ENCODE assay signal across 8 cellular contexts in the genomic region with DNA sequence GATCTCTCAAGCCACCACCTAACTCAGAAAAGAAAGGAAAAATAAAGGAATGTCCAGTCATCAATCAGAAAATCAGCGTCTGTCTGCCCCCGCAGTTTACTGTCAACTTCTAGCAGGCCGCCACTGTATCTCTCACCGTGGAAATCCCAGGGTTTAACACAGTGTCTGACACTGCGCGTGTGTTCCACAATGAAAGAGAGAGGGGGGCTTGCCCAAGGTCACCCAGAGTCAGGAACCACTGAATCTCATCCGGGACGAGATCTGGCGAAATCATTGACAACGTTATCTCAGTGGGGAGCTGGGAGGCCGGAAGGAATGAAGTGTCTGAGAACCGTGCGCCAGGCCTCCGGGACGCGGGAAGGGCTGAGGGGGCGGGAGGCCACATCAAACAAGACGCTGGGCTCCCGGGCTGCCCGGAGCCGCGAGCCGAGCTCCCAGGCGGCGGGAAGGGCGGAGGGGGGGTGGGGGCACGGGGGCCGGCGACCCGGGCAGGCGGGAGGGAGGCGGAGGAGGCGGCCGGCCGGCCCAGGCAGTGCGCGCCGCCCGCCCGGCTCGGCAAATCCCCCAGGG. TPM values are rescaled to one million over a fixed set of nuclear protein-coding genes. Genes with fewer than 3 reads are reported as not detected.
DNase-seq lines count a peak whose midpoint lies in the region; ATAC-seq and TF ChIP-seq lines count a peak whose summit lies in the region.

No MANE protein-coding gene starts in this region.

- no peaks in the 10 kb centered on the region for H3K9me1 ChIP-seq in IMR-90 (ENCODE audit: insufficient read depth, low read length)

- H3K36me3 Mint-ChIP-seq in activated CD4-positive, alpha-beta T cell treated with anti-CD3 and anti-CD28 coated beads, Interleukin-2, amount 10 ng/mL, durations not matched to agents 24 days and 14 days (ENCODE audit: low read depth) = peaks cover 6% of the 10 kb centered on the region
- H3K36me3 Mint-ChIP-seq in natural killer cell = no peaks in the 10 kb centered on the region

- BruUV-seq in IMR-90 (replicated peaks; lab: Mats Ljungman, UMichigan) = no TSS peak

- H3K4ac ChIP-seq in IMR-90 (ENCODE audit: low read depth, low read length) = peak overlapping the region; percentile 77

- H3K18ac ChIP-seq in IMR-90 (ENCODE audit: low read depth, low read length) = peak overlapping the region; percentile 46

- intact Hi-C loops in IMR-90 (cut with micrococcal nuclease) = loop anchor here (10.0 kb wide), 1 partner anchor 271 kb away; no protein-coding TSS in a partner anchor
- intact Hi-C loops in activated CD4-positive, alpha-beta T cell treated with anti-CD3 and anti-CD28 coated beads, Interleukin-2, amount 10 ng/mL, durations not matched to agents 24 days and 14 days (cut with micrococcal nuclease) = loop anchor here (2.0 to 10.0 kb wide), 6 partner anchors 63 to 631 kb away; partner anchors contain the start of gene OPA1
- intact Hi-C loops in esophagus squamous epithelium (cut with DNase I) = loop anchor here (10.0 kb wide), 1 partner anchor 349 kb away; no protein-coding TSS in a partner anchor
- intact Hi-C loops in natural killer cell (cut with micrococcal nuclease) = loop anchor here (10.0 kb wide), 1 partner anchor 539 kb away; the partner anchor contains the start of gene OPA1
- intact Hi-C loops in uterus (cut with DNase I; ENCODE audit: low total_unique reads) = loop anchor here (10.0 kb wide), 1 partner anchor 349 kb away; no protein-coding TSS in a partner anchor

- H3K9me3 ChIP-seq in IMR-90 (ENCODE audit: control insufficient read depth, insufficient read depth, low read length) (no peaks in the 10 kb centered on the region), esophagus squamous epithelium (no peaks in the 10 kb centered on the region), uterus (no peaks in the 10 kb centered on the region)

- peak overlapping the region; percentile 73; the same call in 1 of the 2 replicates for H2BK120ac ChIP-seq in IMR-90 (ENCODE audit: low read depth, low read length)

- POLR2A ChIA-PET in IMR-90 (lab: Charles Lee; ENCODE audit: unreplicated experiment) = no interaction called here

- no peaks in the 10 kb centered on the region for H3K9me3 Mint-ChIP-seq in activated CD4-positive, alpha-beta T cell treated with anti-CD3 and anti-CD28 coated beads, Interleukin-2, amount 10 ng/mL, durations not matched to agents 24 days and 14 days
- no peaks in the 10 kb centered on the region for H3K9me3 Mint-ChIP-seq in natural killer cell

- H3K27ac Mint-ChIP-seq in activated CD4-positive, alpha-beta T cell treated with anti-CD3 and anti-CD28 coated beads, Interleukin-2, amount 10 ng/mL, durations not matched to agents 24 days and 14 days = peak overlapping the region; percentile 78
- H3K27ac Mint-ChIP-seq in natural killer cell = peak overlapping the region; percentile 74 to 82

- peak overlapping the region; percentile 82 for H2AFZ ChIP-seq in IMR-90 (replicated peaks; ENCODE audit: low read length, poor library complexity)

- ATAC-seq in IMR-90 (ENCODE audit: low read depth) (peak; percentile 2), natural killer cell (peak in 2 of 3 donors; percentile 14 to 32), HG03045 (IDR thresholded peaks at IDR 0.05; ENCODE audit: unreplicated experiment) (no peak)

- H3K27me3 ChIP-seq in IMR-90 (ENCODE audit: control insufficient read depth, insufficient read depth, low read length) (peaks cover 17% of the 10 kb centered on the region), esophagus squamous epithelium (peaks cover 0 to 12% (median 0%) of the 10 kb centered on the region in 4 donors), uterus (no peaks in the 10 kb centered on the region)

- peak; percentile 72 for DNase-seq in Caki2 (ENCODE audit: low read depth)
- peak; percentile 55 for DNase-seq in IMR-90
- peak; percentile 70 for DNase-seq in activated CD4-positive, alpha-beta T cell treated with anti-CD3 and anti-CD28 coated beads, Interleukin-2, amount 10 ng/mL, durations not matched to agents 24 days and 14 days
- no peak for DNase-seq in esophagus squamous epithelium (lab: John Stamatoyannopoulos, UW)
- DNase-seq in natural killer cell = peak; percentile 32
- DNase-seq in uterus = peak; percentile 66 to 73
- DNase-seq in NCI-H187 (lab: John Stamatoyannopoulos, UW) = no peak

- H4K20me1 ChIP-seq in IMR-90 (ENCODE audit: insufficient read depth, low read length) = no peaks in the 10 kb centered on the region

- TF ChIP-seq POLR2A in IMR-90 (IDR thresholded peaks at IDR 0.05; ENCODE audit: low read depth, low read length) (0 out of 2 replicates have a peak, but pooled peaks have one; percentile 42), esophagus squamous epithelium (IDR thresholded peaks at IDR 0.05) (no peak), uterus (IDR thresholded peaks at IDR 0.05) (no peak)

- no peak overlapping the region for H3K56ac ChIP-seq in IMR-90 (ENCODE audit: extremely low read depth, insufficient read depth, low read length)

- in situ Hi-C loops in Caki2 (cut with HindIII; ENCODE audit: low pct_unique_long_range_greater_than_20kb, low sequenced_read_pairs) (no loop called here), IMR-90 (cut with MboI; ENCODE audit: low sequenced_read_pairs) (no loop called here)

- H3K23ac ChIP-seq in IMR-90 (ENCODE audit: low read depth, low read length) = no peak overlapping the region

- dilution Hi-C loops in IMR-90 (cut with HindIII; ENCODE audit: low sequenced_read_pairs, unreplicated experiment) = no loop called here

- H4K91ac ChIP-seq in IMR-90 (ENCODE audit: insufficient read depth, low read depth, low read length) = peak overlapping the region; percentile 75

- H2AK5ac ChIP-seq in IMR-90 (ENCODE audit: low read depth, low read length) = peak overlapping the region; percentile 73; the same call in 1 of the 2 replicates

- H3K36me3 ChIP-seq in IMR-90 (ENCODE audit: control insufficient read depth, insufficient read depth, low read length) = no peaks in the 10 kb centered on the region
- peaks cover 0 to 8% (median 0%) of the 10 kb centered on the region in 3 donors for H3K36me3 ChIP-seq in esophagus squamous epithelium
- no peaks in the 10 kb centered on the region for H3K36me3 ChIP-seq in uterus

- 28% methylated on average over 9 of the region's 41 CpGs; no CpG with 5 or more reads in 1 of the 2 experiments for WGBS in IMR-90 (ENCODE audit: extremely low coverage in 2 of 2, insufficient read length in 1 of 2), 2 experiments
- WGBS in esophagus squamous epithelium, 2 donors = 10% methylated on average over 16 to 18 of the region's 41 CpGs

- peaks cover 51% of the 10 kb centered on the region for H3K4me1 Mint-ChIP-seq in activated CD4-positive, alpha-beta T cell treated with anti-CD3 and anti-CD28 coated beads, Interleukin-2, amount 10 ng/mL, durations not matched to agents 24 days and 14 days
- peaks cover 38 to 45% of the 10 kb centered on the region in 2 donors for H3K4me1 Mint-ChIP-seq in natural killer cell

- peak overlapping the region; percentile 79 for H3K14ac ChIP-seq in IMR-90 (replicated peaks; ENCODE audit: low read depth, low read length)

- H3K4me3 Mint-ChIP-seq in activated CD4-positive, alpha-beta T cell treated with anti-CD3 and anti-CD28 coated beads, Interleukin-2, amount 10 ng/mL, durations not matched to agents 24 days and 14 days = peak overlapping the region; percentile 78
- H3K4me3 Mint-ChIP-seq in natural killer cell = peak overlapping the region; percentile 77

- H4K5ac ChIP-seq in IMR-90 (ENCODE audit: low read depth, low read length) = 0 out of 2 replicates have a peak overlapping the region, but pooled peaks have one; percentile 18

- peaks cover 8% of the 10 kb centered on the region for H3K4me1 ChIP-seq in IMR-90 (ENCODE audit: control insufficient read depth, insufficient read depth, low read length)
- H3K4me1 ChIP-seq in esophagus squamous epithelium = peaks cover 16 to 96% (median 42%) of the 10 kb centered on the region in 3 donors
- peaks cover 5 to 6% of the 10 kb centered on the region in 2 donors for H3K4me1 ChIP-seq in uterus

- 0 out of 3 replicates have a peak overlapping the region, but pooled peaks have one; percentile 70 for H2BK15ac ChIP-seq in IMR-90 (ENCODE audit: low read depth, low read length)

- H2AK9ac ChIP-seq in IMR-90 (replicated peaks; ENCODE audit: low read depth, low read length, poor library complexity) = no peak overlapping the region

- H3K27ac ChIP-seq in IMR-90 (ENCODE audit: insufficient read depth, low read length) (peak overlapping the region; percentile 57), esophagus squamous epithelium (peak overlapping the region; percentile 57 to 97 (median 94)), uterus (peak overlapping the region; percentile 88 to 99)

- TF ChIP-seq CTCF in IMR-90 (conservative IDR thresholded peaks at IDR 0.05; ENCODE audit: low read depth, low read length) = no peak
- TF ChIP-seq CTCF in esophagus squamous epithelium (IDR thresholded peaks at IDR 0.05) = no peak
- no peak for TF ChIP-seq CTCF in natural killer cell (IDR thresholded peaks at IDR 0.05)
- TF ChIP-seq CTCF in uterus (IDR thresholded peaks at IDR 0.05) = no peak

- H3K4me2 ChIP-seq in IMR-90 (ENCODE audit: low read depth, low read length) = peak overlapping the region; percentile 83; the same call in 1 of the 2 replicates

- H4K8ac ChIP-seq in IMR-90 (ENCODE audit: low read depth in 2 of 2, low read length in 2 of 2) = peak overlapping the region; percentile 81 to 82; a peak in 3 of 4 replicates

- H3K79me1 ChIP-seq in IMR-90 (ENCODE audit: low read depth in 1 of 2, low read length in 2 of 2) = peaks cover 0 to 13% of the 10 kb centered on the region in 2 experiments; a peak in 3 of 4 replicates

- H2BK5ac ChIP-seq in IMR-90 (ENCODE audit: low read depth, low read length, poor library complexity, severe bottlenecking) = no peak overlapping the region

- TF ChIP-seq RAD21 in IMR-90 (IDR thresholded peaks at IDR 0.05; ENCODE audit: low read length) = no peak

- peak overlapping the region; percentile 59 for H3K4me3 ChIP-seq in IMR-90 (ENCODE audit: insufficient read depth, low read depth, low read length)
- H3K4me3 ChIP-seq in esophagus squamous epithelium = peak overlapping the region; percentile 17 to 88 (median 70)
- H3K4me3 ChIP-seq in uterus = peak overlapping the region in 1 of 2 donors; percentile 23

- H3K9ac ChIP-seq in IMR-90 (ENCODE audit: low read depth, low read length) = peak overlapping the region; percentile 86

- peak overlapping the region; percentile 65; the same call in 1 of the 2 replicates for H2BK20ac ChIP-seq in IMR-90 (ENCODE audit: low read depth, low read length)

- peaks cover 68% of the 10 kb centered on the region for H3K27me3 Mint-ChIP-seq in activated CD4-positive, alpha-beta T cell treated with anti-CD3 and anti-CD28 coated beads, Interleukin-2, amount 10 ng/mL, durations not matched to agents 24 days and 14 days
- H3K27me3 Mint-ChIP-seq in natural killer cell (ENCODE audit: low read depth in 2 of 2) = peaks cover 52 to 64% of the 10 kb centered on the region in 2 donors

- CTCF ChIA-PET in IMR-90 (lab: Yijun Ruan, JAX) = interaction anchor here (1.2 to 2.6 kb wide), 2 partner anchors 353 kb away, joined by 3 to 10 read pairs; no protein-coding TSS in a partner anchor

RNA-seq across cellular contexts. Expression of gene HES1, which starts 2.2 kb away (rescaled TPM):
- 43.2 and 45.9 TPM in 2 replicates for total RNA-seq in Caki2 (2014; rRNA removed; shearing (Covaris generic); ENCODE audit: low replicate concordance)
- total RNA-seq in IMR-90 (2012; rRNA removed) = 3.6 and 8.3 TPM in 2 replicates
- 6.7 and 30.8 TPM in 2 replicates for polyA plus RNA-seq in IMR-90 (2012; rRNA removed)
- 47.0 and 52.5 TPM in 2 replicates for polyA plus RNA-seq in IMR-90 (2012; cell fraction: cytosol; rRNA removed)
- polyA plus RNA-seq in IMR-90 (2012; cell fraction: nucleus; rRNA removed; ENCODE audit: low replicate concordance) = 171 and 213 TPM in 2 replicates
- 0.64 and 1.2 TPM in 2 replicates for total RNA-seq in activated CD4-positive, alpha-beta T cell treated with anti-CD3 and anti-CD28 coated beads, Interleukin-2, amount 10 ng/mL, durations not matched to agents 24 days and 14 days
- total RNA-seq in esophagus squamous epithelium = 10 to 100 TPM; 38.6 to 92.1 (median 75.4) TPM
- 1 to 10 TPM; 1.5 to 4.4 (median 2.2) TPM for total RNA-seq in natural killer cell
- total RNA-seq in uterus = 10 to 100 TPM; 23.1 to 50.9 (median 41.2) TPM

Comparison
In these comparisons a context has a peak if more than half of its experiments do, and no peak if none do; other contexts are left out.
1. DNase-seq: peak in Caki2 (single experiment), IMR-90 (single experiment), activated CD4-positive, alpha-beta T cell treated with anti-CD3 and anti-CD28 coated beads, Interleukin-2, amount 10 ng/mL, durations not matched to agents 24 days and 14 days (single experiment), natural killer cell (single experiment) and uterus (2 of 2); none in esophagus squamous epithelium (single experiment) and NCI-H187 (0 of 2).
2. Peak in every context shown above with its lines, with median percentiles within 50 percentile points of each other: H3K27ac ChIP-seq.